Comparison of ENCODE assay signal across 1 cellular context in genomic region chr1:43707191-43708005, GRCh38.
A peak's percentile ranks its signal among the peaks of the same experiment; 100 is the strongest.
TF ChIP-seq lines count a peak whose summit lies in the region.

ST3GAL3 (plus strand) TSS chr1:43707536; CDS start chr1:43736263, 28,727 bp downstream.

TF ChIP-seq in K562, 482 proteins besides CTCF, POLR2A, EP300 and RAD21 (continued from another document and continues in another):
- TF ChIP-seq ZNF224 (CRISPR knock-in tag; IDR thresholded peaks at IDR 0.05) (peak; percentile 48; the same call in 1 of the 2 replicates), WHSC1 (IDR thresholded peaks at IDR 0.05; ENCODE audit: low read length) (no peak), ARID2 (IDR thresholded peaks at IDR 0.05) (no peak), POLR2AphosphoS5 (IDR thresholded peaks at IDR 0.05; ENCODE audit: control insufficient read depth, insufficient read depth, low read depth, low read length) (peak; percentile 86), ZNF121 (CRISPR knock-in tag; conservative IDR thresholded peaks at IDR 0.05) (no peak), HDAC1 (IDR thresholded peaks at IDR 0.05) (peak in 1 of 2 experiments; percentile 87; a peak in 2 of 4 replicates), CREB1 (IDR thresholded peaks at IDR 0.05) (0 out of 2 replicates have a peak, but pooled peaks have one; percentile 43), CREB1 (CRISPR knock-in tag; IDR thresholded peaks at IDR 0.05) (peak; percentile 59; the same call in 1 of the 2 replicates), NBN (IDR thresholded peaks at IDR 0.05; ENCODE audit: low read depth) (no peak), ZNF347 (CRISPR knock-in tag; IDR thresholded peaks at IDR 0.05; ENCODE audit: low read depth) (no peak), ZNF140 (CRISPR knock-in tag; IDR thresholded peaks at IDR 0.05) (no peak), DPF2 (IDR thresholded peaks at IDR 0.05) (peak; percentile 39; the same call in 1 of the 2 replicates), RBM14 (IDR thresholded peaks at IDR 0.05; ENCODE audit: borderline replicate concordance, insufficient read depth, low read depth, low read length) (0 out of 2 replicates have a peak, but pooled peaks have one; percentile 40), HDAC2 (IDR thresholded peaks at IDR 0.05) (no peak; the same call in 1 of the 2 replicates), SAFB (IDR thresholded peaks at IDR 0.05; ENCODE audit: borderline replicate concordance, low read depth, low read length) (peak; percentile 93), SP1 (CRISPR knock-in tag; IDR thresholded peaks at IDR 0.05) (peak; percentile 75), ID3 (CRISPR knock-in tag; IDR thresholded peaks at IDR 0.05) (no peak), ID3 (tag; IDR thresholded peaks at IDR 0.05) (peak; percentile 47; the same call in 1 of the 2 replicates), POLR2B (IDR thresholded peaks at IDR 0.05; ENCODE audit: low read depth, partially characterized antibody) (peak; percentile 89), BCOR (IDR thresholded peaks at IDR 0.05) (no peak), CXXC5 (CRISPR knock-in tag; IDR thresholded peaks at IDR 0.05) (peak; percentile 98), BRF2 (IDR thresholded peaks at IDR 0.05; ENCODE audit: borderline replicate concordance, insufficient read depth, insufficient read length) (no peak), FOXA1 (IDR thresholded peaks at IDR 0.05; ENCODE audit: borderline replicate concordance) (no peak), STAT5B (CRISPR knock-in tag; IDR thresholded peaks at IDR 0.05) (no peak), NFRKB (IDR thresholded peaks at IDR 0.05; ENCODE audit: low read depth) (no peak), MTF1 (CRISPR knock-in tag; IDR thresholded peaks at IDR 0.05; ENCODE audit: borderline replicate concordance) (no peak), POU5F1 (IDR thresholded peaks at IDR 0.05; ENCODE audit: borderline replicate concordance, low read depth, low read length, partially characterized antibody) (no peak), KDM5B (IDR thresholded peaks at IDR 0.05; ENCODE audit: insufficient replicate concordance, low read depth, low read length) (peak; percentile 97), HMBOX1 (IDR thresholded peaks at IDR 0.05) (no peak), ZNF609 (CRISPR knock-in tag; IDR thresholded peaks at IDR 0.05; ENCODE audit: borderline replicate concordance) (peak; percentile 75), RBM22 (IDR thresholded peaks at IDR 0.05; ENCODE audit: low read depth, low read length, poor library complexity, severe bottlenecking) (peak; percentile 69), FOSL1 (tag; conservative IDR thresholded peaks at IDR 0.05) (no peak; the same call in none of the 2 replicates), NFE2L1 (tag; IDR thresholded peaks at IDR 0.05; ENCODE audit: borderline replicate concordance, low read depth) (no peak), SOX6 (IDR thresholded peaks at IDR 0.05) (peak; percentile 18; the same call in 1 of the 2 replicates), COPS2 (conservative IDR thresholded peaks at IDR 0.05) (no peak), ZNF518B (CRISPR knock-in tag; IDR thresholded peaks at IDR 0.05) (no peak), RHOXF2B (CRISPR knock-in tag; conservative IDR thresholded peaks at IDR 0.05) (no peak), ZNF239 (CRISPR knock-in tag; IDR thresholded peaks at IDR 0.05) (peak; percentile 56), ZNF644 (tag; IDR thresholded peaks at IDR 0.05; ENCODE audit: low read depth) (no peak; the same call in 1 of the 2 replicates), ZFPM2 (CRISPR knock-in tag; IDR thresholded peaks at IDR 0.05) (0 out of 2 replicates have a peak, but pooled peaks have one; percentile 4), ESRRA (IDR thresholded peaks at IDR 0.05; ENCODE audit: borderline replicate concordance, low read depth) (peak; percentile 68; the same call in 1 of the 2 replicates), JUN (IDR thresholded peaks at IDR 0.05; ENCODE audit: borderline replicate concordance, low read depth, low read length) (no peak), JUN (CRISPR knock-in tag; IDR thresholded peaks at IDR 0.05; ENCODE audit: borderline replicate concordance) (peak; percentile 27), CREB5 (CRISPR knock-in tag; IDR thresholded peaks at IDR 0.05) (no peak), ZNF143 (CRISPR knock-in tag; IDR thresholded peaks at IDR 0.05) (no peak), GTF2F1 (IDR thresholded peaks at IDR 0.05; ENCODE audit: low read depth, low read length) (0 out of 2 replicates have a peak, but pooled peaks have one; percentile 28), CHD1 (IDR thresholded peaks at IDR 0.05; ENCODE audit: low read length) (peak; percentile 69), BMI1 (IDR thresholded peaks at IDR 0.05; ENCODE audit: low read length) (no peak), BCL6 (CRISPR knock-in tag; IDR thresholded peaks at IDR 0.05) (0 out of 2 replicates have a peak, but pooled peaks have one; percentile 35), ZKSCAN1 (IDR thresholded peaks at IDR 0.05; ENCODE audit: low read depth, low read length) (no peak), RBM17 (IDR thresholded peaks at IDR 0.05; ENCODE audit: borderline replicate concordance, low read depth, low read length) (no peak), RAD51 (IDR thresholded peaks at IDR 0.05; ENCODE audit: borderline replicate concordance, low read depth) (no peak), DACH1 (IDR thresholded peaks at IDR 0.05; ENCODE audit: partially characterized antibody) (no peak), HIVEP1 (CRISPR knock-in tag; IDR thresholded peaks at IDR 0.05) (0 out of 2 replicates have a peak, but pooled peaks have one; percentile 27), NFATC3 (IDR thresholded peaks at IDR 0.05) (no peak), CREBBP (IDR thresholded peaks at IDR 0.05; ENCODE audit: low read depth, low read length) (no peak), NKRF (IDR thresholded peaks at IDR 0.05; ENCODE audit: borderline replicate concordance) (peak; percentile 88; the same call in 1 of the 2 replicates), HDAC8 (tag; IDR thresholded peaks at IDR 0.05) (no peak; the same call in 1 of the 2 replicates), ZNF766 (CRISPR knock-in tag; conservative IDR thresholded peaks at IDR 0.05) (no peak), NFIX (CRISPR knock-in tag; IDR thresholded peaks at IDR 0.05; ENCODE audit: low read depth) (no peak), XRCC3 (IDR thresholded peaks at IDR 0.05) (no peak)
